In genomic region chr7:76273503-76273902, GRCh38 we compare ENCODE assay signal across 30 cellular contexts. TPM values are rescaled to one million over a fixed set of nuclear protein-coding genes. Genes with fewer than 3 reads are reported as not detected.
DNase-seq lines count a peak whose midpoint lies in the region; ATAC-seq, FAIRE-seq and TF ChIP-seq lines count a peak whose summit lies in the region.
"Had no signal": no experiment of that assay in that cellular context is flagged by ENCODE, and none has a peak within 500 bp of the region (broad histone marks: within the 10 kb centered on the region; RNA-seq: fewer than 3 reads in every experiment).

No MANE protein-coding gene starts in this region.

- intact Hi-C loops in activated naive CD4-positive, alpha-beta T cell treated with anti-CD3 and anti-CD28 coated beads for 36 hours (cut with micrococcal nuclease), result no loop called here
- intact Hi-C loops in GM12878 (cut with micrococcal nuclease; ENCODE audit: unreplicated experiment), result no loop called here

- H3K27me3 Mint-ChIP-seq in activated naive CD4-positive, alpha-beta T cell treated with anti-CD3 and anti-CD28 coated beads for 36 hours (ENCODE audit: low read depth), result peaks cover 15% of the 10 kb centered on the region
- peaks cover 55% of the 10 kb centered on the region for H3K27me3 Mint-ChIP-seq in activated naive CD4-positive, alpha-beta T cell treated with anti-CD3 and anti-CD28 coated beads, Interleukin-2, amount 10 ng/mL, durations not matched to agents 7 days and 5 days

- H3K4me1 ChIP-seq in GM12878 (ENCODE audit: control insufficient read depth, insufficient read depth, low read length), result peaks cover 16% of the 10 kb centered on the region
- H3K4me1 ChIP-seq in smooth muscle cell (ENCODE audit: low read depth), result peaks cover 17% of the 10 kb centered on the region
- H3K4me1 ChIP-seq: prostate gland had no signal

- BruUV-seq in GM12878 (replicated peaks; lab: Mats Ljungman, UMichigan), result no TSS peak

- peak; percentile 61 for FAIRE-seq in GM12878 (lab: Jason Lieb, UNC)
- FAIRE-seq in GM19239 (lab: Jason Lieb, UNC), result no peak
- FAIRE-seq: endometrium, frontal cortex, H54, urothelium cell line had no signal

- H3K4me2 ChIP-seq in GM12878 (ENCODE audit: control insufficient read depth, insufficient read depth) (peak overlapping the region; percentile 79), smooth muscle cell (peak overlapping the region; percentile 31)

- H2AFZ ChIP-seq in GM12878 (ENCODE audit: control insufficient read depth, low read depth, low read length) (peak overlapping the region; percentile 90), smooth muscle cell (ENCODE audit: low read depth) (no peak overlapping the region)

- H4K20me1 ChIP-seq in GM12878 (ENCODE audit: control insufficient read depth, insufficient read depth), result no peaks in the 10 kb centered on the region
- H4K20me1 ChIP-seq in smooth muscle cell (ENCODE audit: low read depth), result no peaks in the 10 kb centered on the region

- peak overlapping the region; percentile 16 for H3K4me3 Mint-ChIP-seq in activated naive CD4-positive, alpha-beta T cell treated with anti-CD3 and anti-CD28 coated beads for 36 hours
- no peak overlapping the region for H3K4me3 Mint-ChIP-seq in activated naive CD4-positive, alpha-beta T cell treated with anti-CD3 and anti-CD28 coated beads, Interleukin-2, amount 10 ng/mL, durations not matched to agents 7 days and 5 days

- in situ Hi-C loops in GM12878 (cut with MboI), result no loop called here

- no peaks in the 10 kb centered on the region for H3F3A ChIP-seq in smooth muscle cell (ENCODE audit: low read depth)

- SMC1A ChIA-PET in GM12878 (lab: Charles Lee; ENCODE audit: uncharacterized antibody, unreplicated experiment), result interaction anchor here (1.6 kb wide), 1 partner anchor 8 kb away, joined by 5 read pairs; no protein-coding TSS in a partner anchor

- H3K9me3 Mint-ChIP-seq in activated naive CD4-positive, alpha-beta T cell treated with anti-CD3 and anti-CD28 coated beads for 36 hours, result no peaks in the 10 kb centered on the region
- no peaks in the 10 kb centered on the region for H3K9me3 Mint-ChIP-seq in activated naive CD4-positive, alpha-beta T cell treated with anti-CD3 and anti-CD28 coated beads, Interleukin-2, amount 10 ng/mL, durations not matched to agents 7 days and 5 days
- H3K9me3 Mint-ChIP-seq: brain; memory B cell; stimulated activated naive B cell treated with anti-CD40 and anti-IgM and Interleukin-4, amounts not matched to agents 10 μg/mL and 1 μg/mL and 100 μg/mL, for 72 hours had no signal

- H3K36me3 Mint-ChIP-seq in activated naive CD4-positive, alpha-beta T cell treated with anti-CD3 and anti-CD28 coated beads for 36 hours (ENCODE audit: low read depth), result no peaks in the 10 kb centered on the region
- no peaks in the 10 kb centered on the region for H3K36me3 Mint-ChIP-seq in activated naive CD4-positive, alpha-beta T cell treated with anti-CD3 and anti-CD28 coated beads, Interleukin-2, amount 10 ng/mL, durations not matched to agents 7 days and 5 days
- H3K36me3 Mint-ChIP-seq: memory B cell; stimulated activated naive B cell treated with anti-CD40 and anti-IgM and Interleukin-4, amounts not matched to agents 10 μg/mL and 1 μg/mL and 100 μg/mL, for 72 hours had no signal

- ATAC-seq in GM12878, result no peak; the same call in 2 of the 3 replicates
- no peak for ATAC-seq in HG03159 (IDR thresholded peaks at IDR 0.05; ENCODE audit: unreplicated experiment)
- ATAC-seq: left lobe of liver; sciatic nerve; stimulated activated naive B cell treated with anti-CD40 and anti-IgM and Interleukin-4, amounts not matched to agents 10 μg/mL and 1 μg/mL and 100 μg/mL, for 72 hours had no signal

- peak overlapping the region; percentile 61; the same call in 1 of the 2 replicates for H3K4me3 ChIP-seq in GM12878
- H3K4me3 ChIP-seq in smooth muscle cell, result no peak overlapping the region
- H3K4me3 ChIP-seq: prostate gland, thoracic aorta had no signal

- H3K9ac ChIP-seq in GM12878 (ENCODE audit: control insufficient read depth, insufficient read depth, low read length) (peak overlapping the region; percentile 60), smooth muscle cell (ENCODE audit: low read depth) (no peak overlapping the region)

- H3K9me3 ChIP-seq in KOPT-K1 (ENCODE audit: insufficient read depth, low read length, poor library complexity, severe bottlenecking) (no peaks in the 10 kb centered on the region), GM12878 (replicated peaks; ENCODE audit: control insufficient read depth, insufficient read depth, low read length) (no peaks in the 10 kb centered on the region), smooth muscle cell (replicated peaks; ENCODE audit: low read depth) (no peaks in the 10 kb centered on the region)
- H3K9me3 ChIP-seq: prostate gland, thoracic aorta had no signal

- no peak for TF ChIP-seq RAD21 in GM12878 (IDR thresholded peaks at IDR 0.05; ENCODE audit: insufficient read depth, low read depth, low read length)

- TF ChIP-seq CTCF in GM12878 (IDR thresholded peaks at IDR 0.05 in 2 of 3, conservative IDR thresholded peaks at IDR 0.05 in 1 of 3; ENCODE audit: control insufficient read depth in 2 of 3, extremely low read depth in 1 of 3, insufficient read depth in 1 of 3, low read depth in 3 of 3, low read length in 3 of 3) (no peak), smooth muscle cell (IDR thresholded peaks at IDR 0.05; ENCODE audit: borderline replicate concordance, insufficient read depth, poor library complexity, severe bottlenecking) (no peak)

- RAD21 ChIA-PET in GM12878 (lab: Charles Lee; ENCODE audit: unreplicated experiment), result interaction anchor here (1.0 kb wide), 1 partner anchor 18 kb away, joined by 3 read pairs; no protein-coding TSS in a partner anchor

- no peak for DNase-seq in activated naive CD4-positive, alpha-beta T cell treated with anti-CD3 and anti-CD28 coated beads for 36 hours
- DNase-seq in activated naive CD4-positive, alpha-beta T cell treated with anti-CD3 and anti-CD28 coated beads, Interleukin-2, amount 10 ng/mL, durations not matched to agents 7 days and 5 days, result no peak
- DNase-seq in GM12878 (ENCODE audit: low read depth, low spot score) (no peak), smooth muscle cell (lab: John Stamatoyannopoulos, UW; ENCODE audit: unreplicated experiment) (no peak), GM19239 (ENCODE audit: insufficient read length, low spot score) (no peak), mesenteric fat pad (ENCODE audit: low spot score) (no peak)
- DNase-seq: activated CD4-positive, alpha-beta T cell treated with anti-CD3 and anti-CD28 coated beads for 48 hours; activated gamma-delta T cell treated with Interleukin-2 at 50 U/mL for 16 hours; cerebellar nuclear complex; DMS79; GF-D8; hippocampal formation; IMR-90; NCI-H774; stimulated activated CD4-positive, alpha-beta T cell treated with anti-CD3 and anti-CD28 coated beads, Interleukin-4, amount 100 ng/mL, for 24 hours; stimulated activated naive B cell treated with anti-CD40 and anti-IgM and Interleukin-4, amounts not matched to agents 10 μg/mL and 1 μg/mL and 100 μg/mL, for 72 hours had no signal

- no peaks in the 10 kb centered on the region for H3K36me3 ChIP-seq in KOPT-K1 (ENCODE audit: insufficient read depth, low read length)
- H3K36me3 ChIP-seq in GM12878 (ENCODE audit: control insufficient read depth in 2 of 2, insufficient read depth in 2 of 2, low read length in 1 of 2), result no peaks in the 10 kb centered on the region
- H3K36me3 ChIP-seq in smooth muscle cell (ENCODE audit: low read depth), result no peaks in the 10 kb centered on the region
- H3K36me3 ChIP-seq: prostate gland, thoracic aorta had no signal

- peaks cover 14% of the 10 kb centered on the region for H3K4me1 Mint-ChIP-seq in activated naive CD4-positive, alpha-beta T cell treated with anti-CD3 and anti-CD28 coated beads for 36 hours (ENCODE audit: low read depth)
- H3K4me1 Mint-ChIP-seq in activated naive CD4-positive, alpha-beta T cell treated with anti-CD3 and anti-CD28 coated beads, Interleukin-2, amount 10 ng/mL, durations not matched to agents 7 days and 5 days, result peaks cover 18% of the 10 kb centered on the region

- H3K79me2 ChIP-seq in GM12878 (ENCODE audit: control insufficient read depth, insufficient read depth, low read length) (no peaks in the 10 kb centered on the region), smooth muscle cell (ENCODE audit: low read depth) (no peaks in the 10 kb centered on the region)

- H3K27ac Mint-ChIP-seq in activated naive CD4-positive, alpha-beta T cell treated with anti-CD3 and anti-CD28 coated beads for 36 hours, result peak overlapping the region; percentile 1
- no peak overlapping the region for H3K27ac Mint-ChIP-seq in activated naive CD4-positive, alpha-beta T cell treated with anti-CD3 and anti-CD28 coated beads, Interleukin-2, amount 10 ng/mL, durations not matched to agents 7 days and 5 days
- H3K27ac Mint-ChIP-seq: memory B cell had no signal

- TF ChIP-seq POLR2A in GM12878 (IDR thresholded peaks at IDR 0.05; ENCODE audit: low read depth, low read length), result no peak

- POLR2A ChIA-PET in GM12878 (lab: Charles Lee), result no interaction called here

- no peaks in the 10 kb centered on the region for H3K27me3 ChIP-seq in GM12878 (replicated peaks in 1 of 2; ENCODE audit: control insufficient read depth in 2 of 2, insufficient read depth in 2 of 2, low read length in 1 of 2)
- H3K27me3 ChIP-seq in smooth muscle cell (ENCODE audit: low read depth), result peaks cover 16% of the 10 kb centered on the region

- WGBS in GM12878 (ENCODE audit: insufficient coverage, insufficient replicate concordance, low lambda C conversion rate, missing lambda C conversion rate), result 66% methylated on average over 5 of the region's 5 CpGs
- 86% methylated on average over 5 of the region's 5 CpGs for WGBS in smooth muscle cell (ENCODE audit: low lambda C conversion rate)

- H3K27ac ChIP-seq in KOPT-K1 (ENCODE audit: low read depth, low read length, poor library complexity, severe bottlenecking), result peak overlapping the region; percentile 4
- H3K27ac ChIP-seq in GM12878 (ENCODE audit: control insufficient read depth, insufficient read depth), result 0 out of 2 replicates have a peak overlapping the region, but pooled peaks have one; percentile 56
- H3K27ac ChIP-seq in smooth muscle cell (ENCODE audit: low read depth), result no peak overlapping the region
- H3K27ac ChIP-seq: C4-2B, prostate gland, RWPE1, thoracic aorta had no signal

- TF ChIP-seq EP300 in GM12878 (IDR thresholded peaks at IDR 0.05; ENCODE audit: borderline replicate concordance in 1 of 2, control insufficient read depth in 1 of 2, low read depth in 2 of 2, low read length in 2 of 2), result no peak

- CTCF ChIA-PET in activated naive CD4-positive, alpha-beta T cell treated with anti-CD3 and anti-CD28 coated beads for 36 hours (lab: Charles Lee), result interaction anchor here (1.6 to 3.4 kb wide), 4 partner anchors 10 to 95 kb away, joined by 5 to 10 read pairs (median 9); no protein-coding TSS in a partner anchor
- CTCF ChIA-PET in activated naive CD4-positive, alpha-beta T cell treated with anti-CD3 and anti-CD28 coated beads, Interleukin-2, amount 10 ng/mL, durations not matched to agents 7 days and 5 days (lab: Charles Lee), result interaction anchor here (0.7 to 2.4 kb wide), 5 partner anchors 11 to 115 kb away, joined by 3 to 9 read pairs (median 4); no protein-coding TSS in a partner anchor
- CTCF ChIA-PET in GM12878 (lab: Yijun Ruan, JAX), result interaction anchor here (0.7 to 4.0 kb wide), 3 partner anchors 11 to 155 kb away, joined by 3 to 23 read pairs (median 7); no protein-coding TSS in a partner anchor

RNA-seq across cellular contexts. Expression of gene HSPB1, which starts 29.0 kb away (rescaled TPM):
- 100 to 1,000 TPM; 106 to 115 TPM for total RNA-seq in activated naive CD4-positive, alpha-beta T cell treated with anti-CD3 and anti-CD28 coated beads for 36 hours
- 21.2 and 22.1 TPM in 2 replicates for total RNA-seq in GM12878 (2013; cell fraction: nucleolus; rRNA removed)
- total RNA-seq in GM12878 (2014; rRNA removed) (31.9 and 47.8 TPM in 2 replicates), GM12878 (2014; rRNA removed; fragmentation: Illumina TruSeq; extraction: Trizol) (35.4 and 41.2 TPM in 2 replicates), GM12878 (2021) (181 and 189 TPM in 2 replicates), smooth muscle cell (374 and 484 TPM in 2 replicates), mesenteric fat pad (813 TPM)
- polyA plus RNA-seq in GM12878 (2011; ENCODE audit: low read depth), result 50.0 TPM
- polyA plus RNA-seq in GM12878 (2011; rRNA removed) (10.4 and 67.5 TPM in 2 replicates), GM12878 (2014; fragmentation: Illumina TruSeq; extraction: Trizol) (1.4 and 41.6 TPM in 2 replicates), GM12878 (2014; fragmentation: Nextera tagmentation; extraction: Ambion mirVana) (10 to 100 TPM; 13.7 to 56.5 TPM), GM12878 (2014; rRNA removed) (134 and 182 TPM in 2 replicates), GM12878 (2016; fragmentation: Nextera tagmentation; extraction: Ambion mirVana) (100 to 1,000 TPM; 279 to 297 TPM), smooth muscle cell (1,842 and 2,006 TPM in 2 replicates)
- polyA plus RNA-seq in GM12878 (2011; cell fraction: cytosol; rRNA removed), result 139 and 153 TPM in 2 replicates
- polyA plus RNA-seq in GM12878 (2011; cell fraction: nucleus; rRNA removed), result 127 and 155 TPM in 2 replicates
- 172 and 210 TPM in 2 replicates for polyA plus RNA-seq in GM12878 (2012)
- 15.6 and 24.8 TPM in 2 replicates for polyA minus RNA-seq in GM12878 (2011; rRNA and poly(A)+ RNA removed)
- 42.6 and 53.3 TPM in 2 replicates for polyA minus RNA-seq in GM12878 (2011; cell fraction: cytosol; rRNA and poly(A)+ RNA removed)
- polyA minus RNA-seq in GM12878 (2011; cell fraction: nucleus; rRNA and poly(A)+ RNA removed), result 21.4 and 37.5 TPM in 2 replicates
